In the genomic region with DNA sequence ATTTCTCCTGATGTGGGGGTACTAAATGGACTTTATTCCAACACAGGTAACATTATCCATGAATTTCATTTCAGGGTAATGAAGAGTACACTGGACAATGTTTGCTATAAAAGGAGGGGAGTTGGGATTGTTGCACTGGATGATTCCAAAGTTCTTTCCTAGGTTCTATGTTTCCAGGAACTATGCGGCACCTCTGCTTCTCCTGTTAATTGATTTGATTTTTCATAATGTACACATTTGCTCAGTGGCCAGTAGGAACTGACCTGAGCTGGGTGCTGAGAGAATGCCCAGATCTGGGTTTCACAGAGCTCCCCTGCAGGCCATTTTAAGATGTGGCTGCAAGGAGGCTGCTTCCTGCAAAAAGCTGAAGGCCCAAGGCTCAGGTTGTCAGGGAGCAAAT, we compare ENCODE assay signal across 24 cellular contexts.
DNase-seq lines count a peak whose midpoint lies in the region; ATAC-seq and TF ChIP-seq lines count a peak whose summit lies in the region.
"Had no signal": no experiment of that assay in that cellular context is flagged by ENCODE, and none has a peak within 500 bp of the region (broad histone marks: within the 10 kb centered on the region; RNA-seq: fewer than 3 reads in every experiment).

No MANE protein-coding gene starts in this region.

- no peak overlapping the region for H3K27ac ChIP-seq in coronary artery
- H3K27ac ChIP-seq: 22Rv1, HL-60, PC-9, RWPE1 had no signal

- no peak for TF ChIP-seq CTCF in activated CD8-positive, alpha-beta T cell treated with anti-CD3 and anti-CD28 coated beads for 36 hours (IDR thresholded peaks at IDR 0.05)
- TF ChIP-seq CTCF in fibroblast of mammary gland (conservative IDR thresholded peaks at IDR 0.05; ENCODE audit: control insufficient read depth, insufficient read depth, low read depth, low read length) (peak; percentile 5), retinal pigment epithelial cell (conservative IDR thresholded peaks at IDR 0.05; ENCODE audit: low read depth, low read length) (peak; percentile 13), coronary artery (IDR thresholded peaks at IDR 0.05) (no peak)

- intact Hi-C loops in activated CD8-positive, alpha-beta T cell treated with anti-CD3 and anti-CD28 coated beads for 36 hours (cut with micrococcal nuclease) = no loop called here

- peak; percentile 4 for DNase-seq in activated CD8-positive, alpha-beta T cell treated with anti-CD3 and anti-CD28 coated beads, Interleukin-2, amount 10 ng/mL, durations not matched to agents 7 days and 5 days
- DNase-seq in activated CD8-positive, alpha-beta T cell treated with anti-CD3 and anti-CD28 coated beads for 36 hours = no peak
- DNase-seq in HT-29 (ENCODE audit: low spot score) = peak; percentile 7
- no peak for DNase-seq in fibroblast of mammary gland (ENCODE audit: low read depth)
- DNase-seq in retinal pigment epithelial cell (ENCODE audit: low read depth) = no peak
- no peak for DNase-seq in midbrain (lab: John Stamatoyannopoulos, UW)
- DNase-seq in coronary artery (ENCODE audit: low spot score) = no peak
- no peak for DNase-seq in activated naive CD4-positive, alpha-beta T cell (lab: John Stamatoyannopoulos, UW)
- DNase-seq: CD4-positive, CD25-positive, alpha-beta regulatory T cell; COR-L47; GDM1; Karpas-422; MG63; NCI-H1092 treated with DMSO at 0.1 percent for 48 hours; NCI-H1694; NCI-H524; PC-9; SIG-M5 had no signal

- H3K4me3 ChIP-seq in fibroblast of mammary gland (ENCODE audit: control insufficient read depth, low read depth, low read length) (no peak overlapping the region), retinal pigment epithelial cell (ENCODE audit: low read length) (no peak overlapping the region), coronary artery (no peak overlapping the region)
- H3K4me3 ChIP-seq: HAP-1, MG63, PC-9 had no signal

- no peak overlapping the region for H3K4me3 Mint-ChIP-seq in activated CD8-positive, alpha-beta T cell treated with anti-CD3 and anti-CD28 coated beads, Interleukin-2, amount 10 ng/mL, durations not matched to agents 7 days and 5 days
- H3K4me3 Mint-ChIP-seq in activated CD8-positive, alpha-beta T cell treated with anti-CD3 and anti-CD28 coated beads for 36 hours = no peak overlapping the region
- H3K4me3 Mint-ChIP-seq: B cell; CD4-positive, CD25-positive, alpha-beta regulatory T cell; IgD-negative memory B cell had no signal

- peaks cover 3% of the 10 kb centered on the region for H3K4me1 Mint-ChIP-seq in activated CD8-positive, alpha-beta T cell treated with anti-CD3 and anti-CD28 coated beads, Interleukin-2, amount 10 ng/mL, durations not matched to agents 7 days and 5 days (ENCODE audit: low read depth)
- H3K4me1 Mint-ChIP-seq in activated CD8-positive, alpha-beta T cell treated with anti-CD3 and anti-CD28 coated beads for 36 hours (ENCODE audit: low read depth) = peaks cover 5% of the 10 kb centered on the region
- H3K4me1 Mint-ChIP-seq: B cell had no signal

- H3K36me3 Mint-ChIP-seq in activated CD8-positive, alpha-beta T cell treated with anti-CD3 and anti-CD28 coated beads, Interleukin-2, amount 10 ng/mL, durations not matched to agents 7 days and 5 days (ENCODE audit: low read depth) = no peaks in the 10 kb centered on the region
- no peaks in the 10 kb centered on the region for H3K36me3 Mint-ChIP-seq in activated CD8-positive, alpha-beta T cell treated with anti-CD3 and anti-CD28 coated beads for 36 hours (ENCODE audit: low read depth)
- H3K36me3 Mint-ChIP-seq: CD4-positive, CD25-positive, alpha-beta regulatory T cell; IgD-negative memory B cell had no signal

- POLR2A ChIA-PET in activated CD8-positive, alpha-beta T cell treated with anti-CD3 and anti-CD28 coated beads, Interleukin-2, amount 10 ng/mL, durations not matched to agents 7 days and 5 days (lab: Charles Lee) = interaction anchor here (1.1 kb wide), 1 partner anchor 428 kb away, joined by 4 read pairs; no protein-coding TSS in a partner anchor
- POLR2A ChIA-PET in activated CD8-positive, alpha-beta T cell treated with anti-CD3 and anti-CD28 coated beads for 36 hours (lab: Charles Lee) = no interaction called here

- no peak for ATAC-seq in activated CD8-positive, alpha-beta T cell treated with anti-CD3 and anti-CD28 coated beads, Interleukin-2, amount 10 ng/mL, durations not matched to agents 7 days and 5 days
- ATAC-seq in activated CD8-positive, alpha-beta T cell treated with anti-CD3 and anti-CD28 coated beads for 36 hours = no peak

- H3K27ac Mint-ChIP-seq in activated CD8-positive, alpha-beta T cell treated with anti-CD3 and anti-CD28 coated beads, Interleukin-2, amount 10 ng/mL, durations not matched to agents 7 days and 5 days = no peak overlapping the region
- no peak overlapping the region for H3K27ac Mint-ChIP-seq in activated CD8-positive, alpha-beta T cell treated with anti-CD3 and anti-CD28 coated beads for 36 hours
- H3K27ac Mint-ChIP-seq: B cell; CD4-positive, CD25-positive, alpha-beta regulatory T cell; IgD-negative memory B cell had no signal

- H3K9me3 Mint-ChIP-seq in activated CD8-positive, alpha-beta T cell treated with anti-CD3 and anti-CD28 coated beads, Interleukin-2, amount 10 ng/mL, durations not matched to agents 7 days and 5 days (ENCODE audit: insufficient read depth) = peaks cover 3% of the 10 kb centered on the region
- peaks cover 5% of the 10 kb centered on the region for H3K9me3 Mint-ChIP-seq in activated CD8-positive, alpha-beta T cell treated with anti-CD3 and anti-CD28 coated beads for 36 hours
- H3K9me3 Mint-ChIP-seq: CD4-positive, CD25-positive, alpha-beta regulatory T cell; IgD-negative memory B cell had no signal

- H3K27me3 Mint-ChIP-seq in activated CD8-positive, alpha-beta T cell treated with anti-CD3 and anti-CD28 coated beads, Interleukin-2, amount 10 ng/mL, durations not matched to agents 7 days and 5 days (ENCODE audit: low read depth) = peaks cover 5% of the 10 kb centered on the region
- H3K27me3 Mint-ChIP-seq in activated CD8-positive, alpha-beta T cell treated with anti-CD3 and anti-CD28 coated beads for 36 hours = no peaks in the 10 kb centered on the region
- H3K27me3 Mint-ChIP-seq: B cell had no signal

- CTCF ChIA-PET in activated CD8-positive, alpha-beta T cell treated with anti-CD3 and anti-CD28 coated beads, Interleukin-2, amount 10 ng/mL, durations not matched to agents 7 days and 5 days (lab: Charles Lee) = interaction anchor here (0.7 to 1.3 kb wide), 4 partner anchors 9 to 206 kb away, joined by 3 to 11 read pairs (median 3); no protein-coding TSS in a partner anchor
- CTCF ChIA-PET in activated CD8-positive, alpha-beta T cell treated with anti-CD3 and anti-CD28 coated beads for 36 hours (lab: Charles Lee) = interaction anchor here (0.9 to 3.0 kb wide), 2 partner anchors 8 to 10 kb away, joined by 4 to 13 read pairs; no protein-coding TSS in a partner anchor

Comparison
In these comparisons a context has a peak if more than half of its experiments do, and no peak if none do; other contexts are left out.
1. DNase-seq: peak in activated CD8-positive, alpha-beta T cell treated with anti-CD3 and anti-CD28 coated beads, Interleukin-2, amount 10 ng/mL, durations not matched to agents 7 days and 5 days (single experiment) and HT-29 (single experiment); none in activated CD8-positive, alpha-beta T cell treated with anti-CD3 and anti-CD28 coated beads for 36 hours (single experiment), fibroblast of mammary gland (single experiment), retinal pigment epithelial cell (single experiment), midbrain (single experiment), coronary artery (single experiment) and activated naive CD4-positive, alpha-beta T cell (0 of 4).
2. CTCF ChIP-seq: peak in fibroblast of mammary gland (single experiment) and retinal pigment epithelial cell (single experiment); none in activated CD8-positive, alpha-beta T cell treated with anti-CD3 and anti-CD28 coated beads for 36 hours (single experiment) and coronary artery (single experiment).